10 cellular contexts compared by ENCODE assay signal in the genomic region with DNA sequence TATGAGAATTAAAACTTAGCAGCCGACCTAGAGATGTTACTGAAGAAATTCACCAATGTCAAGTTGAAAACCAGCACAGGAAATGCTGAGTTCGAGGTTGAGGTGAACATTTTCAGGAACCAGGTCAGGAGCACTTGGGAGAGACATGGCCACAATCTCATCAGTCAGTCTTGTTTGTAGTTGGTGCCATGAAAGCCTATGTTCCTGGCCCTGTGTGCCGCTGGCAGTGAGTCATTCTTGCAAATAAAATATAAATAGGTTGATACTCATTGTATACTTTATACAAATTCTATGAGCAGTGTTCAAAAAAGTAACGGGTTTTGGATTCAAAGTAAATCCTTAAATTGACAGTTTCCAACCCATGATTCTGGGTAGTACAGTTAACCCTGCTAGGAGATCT. TPM values are rescaled to one million over a fixed set of nuclear protein-coding genes. Genes with fewer than 3 reads are reported as not detected.
DNase-seq lines count a peak whose midpoint lies in the region; ATAC-seq, FAIRE-seq and TF ChIP-seq lines count a peak whose summit lies in the region.
"Had no signal": no experiment of that assay in that cellular context is flagged by ENCODE, and none has a peak within 500 bp of the region (broad histone marks: within the 10 kb centered on the region; RNA-seq: fewer than 3 reads in every experiment).

No MANE protein-coding gene starts in this region.

- H3K9me3 ChIP-seq in HepG2 (ENCODE audit: low read length) (no peaks in the 10 kb centered on the region), right lobe of liver (no peaks in the 10 kb centered on the region), iPS-15b (ENCODE audit: control insufficient read depth, insufficient read depth, low read length) (no peaks in the 10 kb centered on the region), upper lobe of right lung (no peaks in the 10 kb centered on the region), esophagus squamous epithelium (no peaks in the 10 kb centered on the region)

- H3K27ac Mint-ChIP-seq in activated CD4-positive, alpha-beta memory T cell treated with anti-CD3 and anti-CD28 coated beads for 36 hours = peak overlapping the region; percentile 93

- H3K79me2 ChIP-seq in HepG2 (ENCODE audit: insufficient read depth, low read length) = no peaks in the 10 kb centered on the region

- in situ Hi-C loops in HepG2 (cut with HindIII; ENCODE audit: extremely low pct_ligation_motif_present, low pct_unique_long_range_greater_than_20kb) = no loop called here

- H4K20me1 ChIP-seq in HepG2 (ENCODE audit: insufficient read depth, low read length) = no peaks in the 10 kb centered on the region

- FAIRE-seq in HepG2 (lab: Jason Lieb, UNC) = no peak

- H3K27me3 ChIP-seq in HepG2 (ENCODE audit: control insufficient read depth in 1 of 2, insufficient read depth in 2 of 2, low read length in 2 of 2) (no peaks in the 10 kb centered on the region; a peak in 2 of 5 replicates), right lobe of liver (no peaks in the 10 kb centered on the region), iPS-15b (ENCODE audit: control insufficient read depth, insufficient read depth, low read length) (no peaks in the 10 kb centered on the region), upper lobe of right lung (no peaks in the 10 kb centered on the region), esophagus squamous epithelium (no peaks in the 10 kb centered on the region)

- ATAC-seq in HepG2 (no peak), right lobe of liver (no peak), upper lobe of right lung (no peak), GM18868 (IDR thresholded peaks at IDR 0.05; ENCODE audit: unreplicated experiment) (no peak)

- H3K9ac ChIP-seq in HepG2 (ENCODE audit: insufficient read depth, low read depth, low read length) (no peak overlapping the region), iPS-15b (ENCODE audit: low read depth, low read length) (no peak overlapping the region)

- no peaks in the 10 kb centered on the region for H3K36me3 Mint-ChIP-seq in activated CD4-positive, alpha-beta memory T cell treated with anti-CD3 and anti-CD28 coated beads for 36 hours

- no peaks in the 10 kb centered on the region for H3K27me3 Mint-ChIP-seq in activated CD4-positive, alpha-beta memory T cell treated with anti-CD3 and anti-CD28 coated beads for 36 hours

- no peak for TF ChIP-seq CTCF in HepG2 (CRISPR knock-in tag; IDR thresholded peaks at IDR 0.05)
- no peak for TF ChIP-seq CTCF in right lobe of liver (IDR thresholded peaks at IDR 0.05)
- TF ChIP-seq CTCF in upper lobe of right lung (IDR thresholded peaks at IDR 0.05) = no peak
- TF ChIP-seq CTCF in esophagus squamous epithelium (IDR thresholded peaks at IDR 0.05) = no peak

- peaks cover 45% of the 10 kb centered on the region for H3K4me1 ChIP-seq in HepG2 (ENCODE audit: insufficient read depth, low read length)
- H3K4me1 ChIP-seq in right lobe of liver = peaks cover 0 to 19% (median 8%) of the 10 kb centered on the region in 4 donors
- peaks cover 32% of the 10 kb centered on the region for H3K4me1 ChIP-seq in iPS-15b (ENCODE audit: control insufficient read depth, insufficient read depth, low read length)
- H3K4me1 ChIP-seq in upper lobe of right lung = peaks cover 16% of the 10 kb centered on the region
- peaks cover 9 to 63% (median 12%) of the 10 kb centered on the region in 3 donors for H3K4me1 ChIP-seq in esophagus squamous epithelium

- H3K4me3 ChIP-seq in HepG2 (replicated peaks in 1 of 3; ENCODE audit: insufficient read depth in 1 of 3, low read depth in 2 of 3, low read length in 3 of 3) (peak overlapping the region in 1 of 3 experiments; percentile 92; a peak in 1 of 6 replicates), right lobe of liver (no peak overlapping the region), iPS-15b (ENCODE audit: low read depth, low read length) (peak overlapping the region; percentile 81), upper lobe of right lung (peak overlapping the region; percentile 88), esophagus squamous epithelium (no peak overlapping the region)

- intact Hi-C loops in HepG2 (cut with micrococcal nuclease; ENCODE audit: unreplicated experiment) = no loop called here
- intact Hi-C loops in right lobe of liver (cut with DNase I) = no loop called here
- intact Hi-C loops in activated CD4-positive, alpha-beta memory T cell treated with anti-CD3 and anti-CD28 coated beads for 36 hours (cut with micrococcal nuclease) = loop anchor here (5.0 to 10.0 kb wide), 4 partner anchors 148 to 1229 kb away; a partner anchor contains a TSS
- intact Hi-C loops in upper lobe of right lung (cut with DNase I) = no loop called here
- intact Hi-C loops in esophagus squamous epithelium (cut with DNase I) = no loop called here

- H3K4me2 ChIP-seq in HepG2 (ENCODE audit: low read depth, low read length) = peak overlapping the region; percentile 77; the same call in 1 of the 2 replicates

- H3K36me3 ChIP-seq in HepG2 (replicated peaks in 1 of 2; ENCODE audit: control insufficient read depth in 1 of 2, insufficient read depth in 2 of 2, low read length in 2 of 2) (no peaks in the 10 kb centered on the region), right lobe of liver (no peaks in the 10 kb centered on the region), iPS-15b (ENCODE audit: control insufficient read depth, insufficient read depth, low read length) (no peaks in the 10 kb centered on the region), upper lobe of right lung (no peaks in the 10 kb centered on the region), esophagus squamous epithelium (no peaks in the 10 kb centered on the region)

- H3K9me3 Mint-ChIP-seq in activated CD4-positive, alpha-beta memory T cell treated with anti-CD3 and anti-CD28 coated beads for 36 hours = no peaks in the 10 kb centered on the region

- POLR2A ChIA-PET in HepG2 (lab: Yijun Ruan, JAX) = no interaction called here
- POLR2A ChIA-PET in activated CD4-positive, alpha-beta memory T cell treated with anti-CD3 and anti-CD28 coated beads for 36 hours (lab: Charles Lee) = no interaction called here

- BruUV-seq in HepG2 (replicated peaks; lab: Mats Ljungman, UMichigan) = no TSS peak

- peak overlapping the region; percentile 79 for H3K4me3 Mint-ChIP-seq in activated CD4-positive, alpha-beta memory T cell treated with anti-CD3 and anti-CD28 coated beads for 36 hours

- no peak for TF ChIP-seq EP300 in HepG2 (IDR thresholded peaks at IDR 0.05; ENCODE audit: low read depth in 2 of 2, low read length in 2 of 2)
- no peak for TF ChIP-seq EP300 in HepG2 (CRISPR knock-in tag; IDR thresholded peaks at IDR 0.05; ENCODE audit: borderline replicate concordance)

- TF ChIP-seq RAD21 in HepG2 (CRISPR knock-in tag; IDR thresholded peaks at IDR 0.05) = no peak

- 89% methylated on average over 4 of the region's 4 CpGs for WGBS in HepG2 (ENCODE audit: low lambda C conversion rate)
- 47% methylated on average over 4 of the region's 4 CpGs for WGBS in right lobe of liver (ENCODE audit: insufficient coverage, low coverage, low lambda C conversion rate, missing lambda C conversion rate)
- 23 to 29% methylated on average over 4 of the region's 4 CpGs for WGBS in esophagus squamous epithelium, 2 donors

- peaks cover 54% of the 10 kb centered on the region for H3K4me1 Mint-ChIP-seq in activated CD4-positive, alpha-beta memory T cell treated with anti-CD3 and anti-CD28 coated beads for 36 hours (ENCODE audit: low read depth)

- CTCF ChIA-PET in HepG2 (lab: Yijun Ruan, JAX; ENCODE audit: low intra/inter-chr PET ratio, low total read pairs) = no interaction called here
- CTCF ChIA-PET in activated CD4-positive, alpha-beta memory T cell treated with anti-CD3 and anti-CD28 coated beads for 36 hours (lab: Charles Lee) = interaction anchor here (1.2 to 3.0 kb wide), 3 partner anchors 27 to 490 kb away, joined by 4 to 12 read pairs (median 10); no protein-coding TSS in a partner anchor

- H3K27ac ChIP-seq in HepG2 (ENCODE audit: extremely low read length, insufficient read depth, low read length) (no peak overlapping the region), right lobe of liver (no peak overlapping the region), upper lobe of right lung (peak overlapping the region; percentile 79), esophagus squamous epithelium (peak overlapping the region in 2 of 4 donors; percentile 84 to 85)

- H2AFZ ChIP-seq in HepG2 (ENCODE audit: low read length) = no peak overlapping the region

- no peak for DNase-seq in HepG2 (ENCODE audit: low spot score)
- no peak for DNase-seq in right lobe of liver
- no peak for DNase-seq in activated CD4-positive, alpha-beta memory T cell treated with anti-CD3 and anti-CD28 coated beads for 36 hours
- DNase-seq in upper lobe of right lung = no peak
- DNase-seq in esophagus squamous epithelium (lab: John Stamatoyannopoulos, UW) = no peak
- no peak for DNase-seq in NK-92 treated with Interleukin-12 subunit alpha and Interleukin-12 subunit beta, amount 100 ng/mL, for 24 hours (lab: John Stamatoyannopoulos, UW)
- DNase-seq: activated CD4-positive, alpha-beta T cell treated with anti-CD3 and anti-CD28 coated beads for 1 hour; NCI-H1694 treated with DMSO at 0.1 percent for 48 hours had no signal

- TF ChIP-seq POLR2A in HepG2 (IDR thresholded peaks at IDR 0.05; ENCODE audit: insufficient read depth in 1 of 2, low read depth in 2 of 2, low read length in 2 of 2) = no peak
- TF ChIP-seq POLR2A in right lobe of liver (IDR thresholded peaks at IDR 0.05) = no peak
- TF ChIP-seq POLR2A in esophagus squamous epithelium (IDR thresholded peaks at IDR 0.05) = no peak

RNA-seq across cellular contexts. Expression of a gene that starts 1.5 kb away (rescaled TPM):
- total RNA-seq in HepG2 (2016; rRNA removed; fragmentation: Illumina TruSeq; extraction: Trizol) (0.11 and 0.18 TPM in 2 replicates), right lobe of liver (under 1 TPM in 5 of 6 experiments, not detected in 1; 0.07 to 0.74 (median 0.35) TPM), upper lobe of right lung (0.96 TPM), esophagus squamous epithelium (under 1 TPM in 3 of 4 donors, not detected in 1; 0.38 to 0.91 (median 0.57) TPM)
- total RNA-seq in HepG2 (2016; cell fraction: cytosol; rRNA removed; fragmentation: Illumina TruSeq; extraction: Trizol; ENCODE audit: low read depth) = 0.20 TPM in 1 of 2 replicates, not detected in the other
- total RNA-seq in HepG2 (2016; cell fraction: insoluble cytoplasmic fraction; rRNA removed; fragmentation: Illumina TruSeq; extraction: Trizol) = 0.12 and 0.13 TPM in 2 replicates
- not detected in 2 replicates for total RNA-seq in HepG2 (2016; cell fraction: membrane; rRNA removed; fragmentation: Illumina TruSeq; extraction: Trizol)
- total RNA-seq in HepG2 (2016; cell fraction: nucleus; rRNA removed; fragmentation: Illumina TruSeq; extraction: Trizol) = 0.31 TPM in 1 of 2 replicates, not detected in the other
- not detected in 2 replicates for polyA plus RNA-seq in HepG2 (2011; rRNA removed)
- not detected in 2 replicates for polyA plus RNA-seq in HepG2 (2011; cell fraction: cytosol; rRNA removed)
- not detected in 2 replicates for polyA plus RNA-seq in HepG2 (2011; cell fraction: nucleus; rRNA removed)
- 0.05 and 0.09 TPM in 2 replicates for polyA plus RNA-seq in HepG2 (2012)
- polyA plus RNA-seq in HepG2 (2016; cell fraction: cytosol; fragmentation: Illumina TruSeq; extraction: Trizol; ENCODE audit: low read depth) = not detected in 2 replicates
- 0.08 TPM in 2 replicates for polyA plus RNA-seq in HepG2 (2016; cell fraction: insoluble cytoplasmic fraction; fragmentation: Illumina TruSeq; extraction: Trizol; ENCODE audit: low read depth)
- not detected in 2 replicates for polyA plus RNA-seq in HepG2 (2016; cell fraction: membrane; fragmentation: Illumina TruSeq; extraction: Trizol; ENCODE audit: low read depth)
- polyA plus RNA-seq in HepG2 (2016; cell fraction: nucleus; fragmentation: Illumina TruSeq; extraction: Trizol; ENCODE audit: insufficient read depth, low read depth) = 0.82 TPM in 1 of 2 replicates, not detected in the other
- 0.04 TPM in 1 of 2 replicates, not detected in the other for polyA minus RNA-seq in HepG2 (2011; rRNA and poly(A)+ RNA removed; ENCODE audit: low replicate concordance)
- not detected in 2 replicates for polyA minus RNA-seq in HepG2 (2011; cell fraction: cytosol; rRNA and poly(A)+ RNA removed)
- 0.25 TPM in 1 of 2 replicates, not detected in the other for polyA minus RNA-seq in HepG2 (2011; cell fraction: nucleus; rRNA and poly(A)+ RNA removed)
- under 1 TPM; 0.29 to 0.68 TPM for total RNA-seq in activated CD4-positive, alpha-beta memory T cell treated with anti-CD3 and anti-CD28 coated beads for 36 hours

Comparison
In these comparisons a context has a peak if more than half of its experiments do, and no peak if none do; other contexts are left out.
1. H3K4me3 ChIP-seq: peak in iPS-15b (single experiment) and upper lobe of right lung (single experiment); none in right lobe of liver (0 of 3) and esophagus squamous epithelium (0 of 4).